8 cellular contexts compared by ENCODE assay signal in genomic region chr19:6393074-6393981, GRCh38. TPM values are rescaled to one million over a fixed set of nuclear protein-coding genes. Genes with fewer than 3 reads are reported as not detected.
DNase-seq lines count a peak whose midpoint lies in the region; ATAC-seq and TF ChIP-seq lines count a peak whose summit lies in the region.

Gene GTF2F1, minus strand, starts transcription at chr19:6393164. Its CDS starts 169 bp downstream, at chr19:6392995.

- no peaks in the 10 kb centered on the region for H3K9me3 Mint-ChIP-seq in activated naive CD4-positive, alpha-beta T cell treated with anti-CD3 and anti-CD28 coated beads, Interleukin-2, amount 50 U/mL, for 24 hours

- H3K9me3 ChIP-seq in testis: no peaks in the 10 kb centered on the region

- 0 to 1% methylated on average over 3 to 69 of the region's 69 CpGs for WGBS in testis, 2 donors

- peak; percentile 92 for ATAC-seq in SK-N-SH treated with all-trans-retinoic acid at 6 μM for 48 hours
- ATAC-seq in omental fat pad (ENCODE audit: low FRiP score): peak; percentile 89

- peak within 1 kb of the TSS; percentile 97 for H3K27ac Mint-ChIP-seq in activated naive CD4-positive, alpha-beta T cell treated with anti-CD3 and anti-CD28 coated beads, Interleukin-2, amount 50 U/mL, for 24 hours

- peak within 1 kb of the TSS; percentile 95 for H3K27ac ChIP-seq in testis

- H3K36me3 ChIP-seq in testis (ENCODE audit: low read depth, missing control alignments): no peaks in the 10 kb centered on the region

- intact Hi-C loops in testis (cut with DNase I; ENCODE audit: low total_unique reads): loop anchor here (5.0 kb wide), 1 partner anchor 34 kb away; no protein-coding TSS in a partner anchor

- peak within 1 kb of the TSS; percentile 96 for H3K4me3 Mint-ChIP-seq in activated naive CD4-positive, alpha-beta T cell treated with anti-CD3 and anti-CD28 coated beads, Interleukin-2, amount 50 U/mL, for 24 hours

- peaks cover 19% of the 10 kb centered on the region for H3K4me1 Mint-ChIP-seq in activated naive CD4-positive, alpha-beta T cell treated with anti-CD3 and anti-CD28 coated beads, Interleukin-2, amount 50 U/mL, for 24 hours

- H3K27me3 ChIP-seq in testis: no peaks in the 10 kb centered on the region

- peak within 1 kb of the TSS; percentile 97 for H3K4me3 ChIP-seq in HFF-Myc (replicated peaks; ENCODE audit: low read depth, low read length)
- H3K4me3 ChIP-seq in testis: peak within 1 kb of the TSS; percentile 75 to 97

- peaks cover 7% of the 10 kb centered on the region for H3K4me1 ChIP-seq in testis

- no peaks in the 10 kb centered on the region for H3K27me3 Mint-ChIP-seq in activated naive CD4-positive, alpha-beta T cell treated with anti-CD3 and anti-CD28 coated beads, Interleukin-2, amount 50 U/mL, for 24 hours

- peaks cover 3% of the 10 kb centered on the region for H3K36me3 Mint-ChIP-seq in activated naive CD4-positive, alpha-beta T cell treated with anti-CD3 and anti-CD28 coated beads, Interleukin-2, amount 50 U/mL, for 24 hours

- no peak for TF ChIP-seq POLR2A in testis (IDR thresholded peaks at IDR 0.05)

- peak; percentile 70 for DNase-seq in GM04503 (ENCODE audit: low read depth)
- peak; percentile 87 for DNase-seq in HFF-Myc (ENCODE audit: extremely low read depth, low read depth)
- DNase-seq in NCI-H1092 (lab: John Stamatoyannopoulos, UW): peak; percentile 97
- peak; percentile 63 for DNase-seq in glomerular endothelial cell (ENCODE audit: extremely low read depth, low read depth, low spot score)
- DNase-seq in omental fat pad (ENCODE audit: low spot score): peak; percentile 84
- DNase-seq in testis: peak; percentile 97

- TF ChIP-seq CTCF in HFF-Myc (IDR thresholded peaks at IDR 0.05; ENCODE audit: low read depth, low read length, missing control alignments) (no peak), omental fat pad (IDR thresholded peaks at IDR 0.05) (no peak), testis (IDR thresholded peaks at IDR 0.05) (peak in 1 of 3 experiments; percentile 1)

TF ChIP-seq in SK-N-SH treated with all-trans-retinoic acid at 6 μM for 48 hours, 23 proteins besides CTCF, POLR2A, EP300 and RAD21:
- TF ChIP-seq TCF4 (CRISPR knock-in tag; IDR thresholded peaks at IDR 0.05; ENCODE audit: borderline replicate concordance): no peak
- TF ChIP-seq ZNF8 (CRISPR knock-in tag; IDR thresholded peaks at IDR 0.05): no peak
- no peak for TF ChIP-seq POU6F1 (CRISPR knock-in tag; IDR thresholded peaks at IDR 0.05; ENCODE audit: borderline replicate concordance, low read depth)
- no peak for TF ChIP-seq ISL1 (CRISPR knock-in tag; IDR thresholded peaks at IDR 0.05)
- 0 out of 2 replicates have a peak, but pooled peaks have one; percentile 11 for TF ChIP-seq TSHZ2 (CRISPR knock-in tag; IDR thresholded peaks at IDR 0.05)
- TF ChIP-seq CSDC2 (CRISPR knock-in tag; IDR thresholded peaks at IDR 0.05): no peak
- TF ChIP-seq CSRNP3 (CRISPR knock-in tag; IDR thresholded peaks at IDR 0.05): 0 out of 2 replicates have a peak, but pooled peaks have one; percentile 7
- no peak for TF ChIP-seq GLIS3 (CRISPR knock-in tag; IDR thresholded peaks at IDR 0.05)
- no peak for TF ChIP-seq TOX (CRISPR knock-in tag; IDR thresholded peaks at IDR 0.05; ENCODE audit: borderline replicate concordance)
- TF ChIP-seq PPARA (CRISPR knock-in tag; IDR thresholded peaks at IDR 0.05; ENCODE audit: borderline replicate concordance): no peak
- TF ChIP-seq ARNTL (CRISPR knock-in tag; IDR thresholded peaks at IDR 0.05; ENCODE audit: borderline replicate concordance, low read depth): no peak
- no peak for TF ChIP-seq RARB (CRISPR knock-in tag; IDR thresholded peaks at IDR 0.05)
- no peak for TF ChIP-seq BACH2 (CRISPR knock-in tag; IDR thresholded peaks at IDR 0.05; ENCODE audit: borderline replicate concordance)
- TF ChIP-seq ESRRG (CRISPR knock-in tag; IDR thresholded peaks at IDR 0.05): no peak
- no peak for TF ChIP-seq ZFP30 (CRISPR knock-in tag; IDR thresholded peaks at IDR 0.05)
- no peak for TF ChIP-seq ZFP3 (CRISPR knock-in tag; IDR thresholded peaks at IDR 0.05)
- TF ChIP-seq PATZ1 (CRISPR knock-in tag; IDR thresholded peaks at IDR 0.05; ENCODE audit: borderline replicate concordance): peak; percentile 96
TF ChIP-seq in SK-N-SH treated with all-trans-retinoic acid at 6 μM for 48 hours: peak in this region for 3.

RNA-seq across cellular contexts. Expression of gene GTF2F1, which starts in this region (rescaled TPM):
- total RNA-seq in glomerular endothelial cell (57.8 and 71.9 TPM in 2 replicates), omental fat pad (10 to 100 TPM; 28.5 to 50.3 (median 38.6) TPM), testis (10 to 100 TPM; 78.1 to 81.1 TPM)
- polyA plus RNA-seq in testis (ENCODE audit: insufficient read depth, low read depth, low replicate concordance): 122 TPM

Comparison
In these comparisons a context has a peak if more than half of its experiments do, and no peak if none do; other contexts are left out.
1. Peak in every context shown above with its lines: DNase-seq, ATAC-seq, H3K4me3 ChIP-seq and H3K27ac ChIP-seq.